In genomic region chrX:68462653-68463052, GRCh38 we compare ENCODE assay signal across 8 cellular contexts. TPM values are rescaled to one million over a fixed set of nuclear protein-coding genes. Genes with fewer than 3 reads are reported as not detected.
DNase-seq lines count a peak whose midpoint lies in the region; ATAC-seq, FAIRE-seq and TF ChIP-seq lines count a peak whose summit lies in the region.

No MANE protein-coding gene starts in this region.

- no peak overlapping the region for H2BK12ac ChIP-seq in H1 (ENCODE audit: low read depth, low read length)

- H3K4ac ChIP-seq in H1 (replicated peaks; ENCODE audit: insufficient read length, low read depth, low read length) = no peak overlapping the region

- H3K56ac ChIP-seq in H1 (replicated peaks; ENCODE audit: insufficient read length, low read depth, low read length) = no peak overlapping the region

- no peak overlapping the region for H4K91ac ChIP-seq in H1 (replicated peaks; ENCODE audit: insufficient read length, low read length)

- no peak overlapping the region for H2AK5ac ChIP-seq in H1 (ENCODE audit: low read depth, low read length)

- no peaks in the 10 kb centered on the region for H3K9me3 Mint-ChIP-seq in natural killer cell

- H3K4me1 Mint-ChIP-seq in natural killer cell = peaks cover 0 to 4% of the 10 kb centered on the region in 2 donors

- H3K36me3 ChIP-seq in Peyer's patch (no peaks in the 10 kb centered on the region), H1 (ENCODE audit: control insufficient read depth in 2 of 4, insufficient read depth in 4 of 4, low read length in 3 of 4) (no peaks in the 10 kb centered on the region)

- H3K27me3 ChIP-seq in Peyer's patch = no peaks in the 10 kb centered on the region
- no peaks in the 10 kb centered on the region for H3K27me3 ChIP-seq in H1 (replicated peaks in 1 of 4; ENCODE audit: control insufficient read depth in 3 of 4, extremely low read depth in 1 of 4, insufficient read depth in 3 of 4, low read length in 3 of 4)

- no peak overlapping the region for H3K18ac ChIP-seq in H1 (ENCODE audit: extremely low read depth, low read length)

- intact Hi-C loops in Right ventricle myocardium superior (cut with DNase I) = loop anchor here (5.0 kb wide), 1 partner anchor 265 kb away; no protein-coding TSS in a partner anchor
- intact Hi-C loops in cardiac septum (cut with DNase I) = loop anchor here (5.0 kb wide), 1 partner anchor 265 kb away; no protein-coding TSS in a partner anchor
- intact Hi-C loops in natural killer cell (cut with micrococcal nuclease) = loop anchor here (1.0 kb wide), 1 partner anchor 265 kb away; no protein-coding TSS in a partner anchor

- WGBS in H1 (ENCODE audit: extremely low coverage in 1 of 2, insufficient coverage in 1 of 2, insufficient read length in 1 of 2, insufficient replicate concordance in 2 of 2, low coverage in 1 of 2, low lambda C conversion rate in 2 of 2, missing lambda C conversion rate in 1 of 2), 2 experiments = 55% methylated on average over 8 of the region's 8 CpGs; no CpG with 5 or more reads in 1 of the 2 experiments

- H3K23me2 ChIP-seq in H1 (ENCODE audit: low read depth, low read length) = no peaks in the 10 kb centered on the region

- H3K27me3 Mint-ChIP-seq in natural killer cell (ENCODE audit: low read depth in 2 of 2) = peaks cover 2 to 8% of the 10 kb centered on the region in 2 donors

- H4K8ac ChIP-seq in H1 (ENCODE audit: extremely low read depth, insufficient read depth, low read length) = no peak overlapping the region

- no peaks in the 10 kb centered on the region for H4K20me1 ChIP-seq in H1 (replicated peaks in 1 of 2; ENCODE audit: control insufficient read depth in 1 of 2, insufficient read depth in 2 of 2, low read length in 2 of 2)

- POLR2A ChIA-PET in H1 (lab: Charles Lee; ENCODE audit: partially characterized antibody) = no interaction called here

- no peak overlapping the region for H3K14ac ChIP-seq in H1 (ENCODE audit: insufficient read length)

- no peaks in the 10 kb centered on the region for H3K79me2 ChIP-seq in H1 (ENCODE audit: control insufficient read depth in 1 of 2, insufficient read depth in 2 of 2, low read length in 2 of 2)

- no peak overlapping the region for H2BK5ac ChIP-seq in H1 (ENCODE audit: low read depth, low read length)

- TF ChIP-seq CTCF in Peyer's patch (IDR thresholded peaks at IDR 0.05) = peak in 4 of 6 experiments; percentile 24 to 45 (median 38)
- peak in 2 of 3 experiments; percentile 47 to 65; a peak in 2 of 4 replicates for TF ChIP-seq CTCF in H1 (IDR thresholded peaks at IDR 0.05; ENCODE audit: control extremely low read depth in 1 of 3, insufficient read depth in 1 of 3, low read depth in 1 of 3, low read length in 3 of 3)
- TF ChIP-seq CTCF in natural killer cell (IDR thresholded peaks at IDR 0.05) = peak; percentile 56

- DNase-seq in Right ventricle myocardium superior (no peak), cardiac septum (ENCODE audit: low spot score) (no peak), Peyer's patch (no peak), H1 (ENCODE audit: low read depth in 1 of 2, low spot score in 2 of 2) (peak in 1 of 2 experiments; percentile 0), natural killer cell (no peak), GDM1 (lab: John Stamatoyannopoulos, UW) (no peak)

- TF ChIP-seq RAD21 in H1 (IDR thresholded peaks at IDR 0.05 in 1 of 2, conservative IDR thresholded peaks at IDR 0.05 in 1 of 2; ENCODE audit: low read depth in 2 of 2, low read length in 2 of 2) = peak; percentile 48 to 54

- H3K4me1 ChIP-seq in Peyer's patch (no peaks in the 10 kb centered on the region), H1 (replicated peaks in 1 of 4; ENCODE audit: control insufficient read depth in 3 of 4, insufficient read depth in 4 of 4, low read length in 3 of 4) (no peaks in the 10 kb centered on the region)

- no peak overlapping the region for H3K4me3 Mint-ChIP-seq in natural killer cell

- H2BK120ac ChIP-seq in H1 (replicated peaks; ENCODE audit: low read depth, low read length) = no peak overlapping the region

- no peak overlapping the region for H2BK20ac ChIP-seq in H1 (ENCODE audit: low read length)

- H3K27ac Mint-ChIP-seq in natural killer cell = no peak overlapping the region

- no peak overlapping the region for H3K23ac ChIP-seq in H1 (ENCODE audit: insufficient read length)

- no peak overlapping the region for H3K9ac ChIP-seq in H1 (replicated peaks in 1 of 4; ENCODE audit: extremely low read depth in 1 of 4, low read depth in 3 of 4, low read length in 3 of 4)

- no peak overlapping the region for H2AFZ ChIP-seq in H1 (ENCODE audit: low read length)

- TF ChIP-seq POLR2A in Peyer's patch (IDR thresholded peaks at IDR 0.05) = no peak
- no peak for TF ChIP-seq POLR2A in H1 (IDR thresholded peaks at IDR 0.05; ENCODE audit: control extremely low read depth in 1 of 2, low read depth in 2 of 2, low read length in 2 of 2)

- H3K4me3 ChIP-seq in Peyer's patch (no peak overlapping the region), H1 (ENCODE audit: extremely low read depth in 1 of 4, insufficient read depth in 2 of 4, low read depth in 3 of 4, low read length in 4 of 4) (no peak overlapping the region)

- ATAC-seq in Right ventricle myocardium superior (ENCODE audit: poor library complexity) = peak; percentile 59
- peak; percentile 76 for ATAC-seq in HG02884 (IDR thresholded peaks at IDR 0.05; ENCODE audit: unreplicated experiment)
- peak; percentile 46 to 86 (median 82) for ATAC-seq in natural killer cell
- no peak for ATAC-seq in HG02571 (IDR thresholded peaks at IDR 0.05; ENCODE audit: unreplicated experiment)

- H3K4me2 ChIP-seq in H1 (ENCODE audit: insufficient read depth in 1 of 2, low read depth in 2 of 2, low read length in 2 of 2) = no peak overlapping the region

- CTCF ChIA-PET in H1 (lab: Charles Lee; ENCODE audit: partially characterized antibody) = interaction anchor here (0.6 to 1.2 kb wide), 4 partner anchors 57 to 266 kb away, joined by 3 to 4 read pairs (median 4); no protein-coding TSS in a partner anchor

- H3K79me1 ChIP-seq in H1 (ENCODE audit: low read depth, low read length) = no peaks in the 10 kb centered on the region

- TF ChIP-seq EP300 in H1 (IDR thresholded peaks at IDR 0.05; ENCODE audit: borderline replicate concordance in 1 of 2, low read depth in 2 of 2, low read length in 2 of 2) = no peak

- FAIRE-seq in H1 (lab: Jason Lieb, UNC) = peak; percentile 63

- no peaks in the 10 kb centered on the region for H3K9me3 ChIP-seq in Peyer's patch
- H3K9me3 ChIP-seq in H1 (ENCODE audit: insufficient read depth in 2 of 2, low read depth in 1 of 2, low read length in 1 of 2) = no peaks in the 10 kb centered on the region

- H3K36me3 Mint-ChIP-seq in natural killer cell = no peaks in the 10 kb centered on the region

- no peak overlapping the region for H4K5ac ChIP-seq in H1 (ENCODE audit: insufficient read length, low read depth, low read length)

- H3K27ac ChIP-seq in Peyer's patch (no peak overlapping the region), H1 (ENCODE audit: low read depth, low read length) (no peak overlapping the region)

- H2BK15ac ChIP-seq in H1 (ENCODE audit: low read length) = no peak overlapping the region

TF ChIP-seq in H1, 55 proteins besides CTCF, POLR2A, EP300 and RAD21:
- TF ChIP-seq TEAD4 (IDR thresholded peaks at IDR 0.05; ENCODE audit: low read depth, low read length) (no peak), YY1 (IDR thresholded peaks at IDR 0.05; ENCODE audit: low read depth, low read length) (peak; percentile 86)

RNA-seq across cellular contexts. Expression of gene OPHN1, which starts 29.4 kb away (rescaled TPM):
- total RNA-seq in Right ventricle myocardium superior = 4.3 TPM
- 4.7 TPM for total RNA-seq in cardiac septum
- 10 to 100 TPM in 1 of 4 donors, 1 to 10 TPM in 3; 3.9 to 20.6 (median 6.7) TPM for total RNA-seq in Peyer's patch
- 2.5 and 3.5 TPM in 2 replicates for total RNA-seq in H1 (2021; fragmentation: NEBNext Ultra II Directional; extraction: Animal tissue kit (Norgen Biotek cat#: 25700))
- 1.2 and 1.8 TPM in 2 replicates for polyA plus RNA-seq in H1 (2011; rRNA removed)
- polyA plus RNA-seq in H1 (2011; cell fraction: cytosol; rRNA removed) = 1.0 TPM
- polyA plus RNA-seq in H1 (2011; cell fraction: nucleus; rRNA removed) = 3.1 TPM
- polyA plus RNA-seq in H1 (2012, experiment 1 of 2) = 1.3 to 2.4 TPM (median 1.9 TPM) in 4 replicates
- polyA plus RNA-seq in H1 (2012, experiment 2 of 2) = 0.07 TPM
- 1.2 TPM for polyA plus RNA-seq in H1 (2013, experiment 1 of 2)
- polyA plus RNA-seq in H1 (2013, experiment 2 of 2) = 1.4 TPM
- polyA minus RNA-seq in H1 (2011; rRNA and poly(A)+ RNA removed) = 7.9 and 9.9 TPM in 2 replicates
- 10.6 TPM for polyA minus RNA-seq in H1 (2011; cell fraction: cytosol; rRNA and poly(A)+ RNA removed)
- polyA minus RNA-seq in H1 (2011; cell fraction: nucleus; rRNA and poly(A)+ RNA removed) = 13.5 TPM
- total RNA-seq in natural killer cell = 1 to 10 TPM; 1.4 to 5.6 (median 3.7) TPM

RNA-seq across cellular contexts. Expression of gene YIPF6, which starts 36.2 kb away (rescaled TPM):
- 29.7 TPM for total RNA-seq in Right ventricle myocardium superior
- total RNA-seq in cardiac septum = 29.4 TPM
- total RNA-seq in Peyer's patch = 10 to 100 TPM; 22.6 to 24.8 (median 23.9) TPM
- 34.1 and 37.5 TPM in 2 replicates for total RNA-seq in H1 (2021; fragmentation: NEBNext Ultra II Directional; extraction: Animal tissue kit (Norgen Biotek cat#: 25700))
- 11.4 and 16.9 TPM in 2 replicates for polyA plus RNA-seq in H1 (2011; rRNA removed)
- polyA plus RNA-seq in H1 (2011; cell fraction: cytosol; rRNA removed) = 17.4 TPM
- polyA plus RNA-seq in H1 (2011; cell fraction: nucleus; rRNA removed) = 6.1 TPM
- polyA plus RNA-seq in H1 (2012, experiment 1 of 2) = 12.1 to 22.6 TPM (median 13.5 TPM) in 4 replicates
- 1.8 TPM for polyA plus RNA-seq in H1 (2012, experiment 2 of 2)
- 17.7 TPM for polyA plus RNA-seq in H1 (2013, experiment 1 of 2)
- polyA plus RNA-seq in H1 (2013, experiment 2 of 2) = 21.0 TPM
- 20.0 and 22.9 TPM in 2 replicates for polyA minus RNA-seq in H1 (2011; rRNA and poly(A)+ RNA removed)
- polyA minus RNA-seq in H1 (2011; cell fraction: cytosol; rRNA and poly(A)+ RNA removed) = 11.4 TPM
- 14.5 TPM for polyA minus RNA-seq in H1 (2011; cell fraction: nucleus; rRNA and poly(A)+ RNA removed)
- 10 to 100 TPM; 14.1 to 22.0 (median 18.9) TPM for total RNA-seq in natural killer cell
